ENCODE assay signal across 28 cellular contexts in genomic region chr17:72452286-72453173, GRCh38.
DNase-seq lines count a peak whose midpoint lies in the region; ATAC-seq, FAIRE-seq and TF ChIP-seq lines count a peak whose summit lies in the region.
"Had no signal": no experiment of that assay in that cellular context is flagged by ENCODE, and none has a peak within 500 bp of the region (broad histone marks: within the 10 kb centered on the region; RNA-seq: fewer than 3 reads in every experiment).

No MANE protein-coding gene starts in this region.

- no TSS peak for BruUV-seq in HepG2 (replicated peaks; lab: Mats Ljungman, UMichigan)
- no TSS peak for BruUV-seq in OCI-LY7 (replicated peaks; lab: Mats Ljungman, UMichigan)

- H2AFZ ChIP-seq in HepG2 (ENCODE audit: low read length): no peak overlapping the region
- no peak overlapping the region for H2AFZ ChIP-seq in GM23248
- no peak overlapping the region for H2AFZ ChIP-seq in OCI-LY7 (ENCODE audit: low read length)
- H2AFZ ChIP-seq: PC-9 had no signal

- H3K4me2 ChIP-seq in HepG2 (ENCODE audit: low read depth, low read length) (no peak overlapping the region), GM23248 (ENCODE audit: unreplicated experiment) (no peak overlapping the region), OCI-LY7 (ENCODE audit: low read length) (no peak overlapping the region)
- H3K4me2 ChIP-seq: PC-9 had no signal

- H3K9me3 Mint-ChIP-seq in activated naive CD8-positive, alpha-beta T cell treated with anti-CD3 and anti-CD28 coated beads, Interleukin-2, amount 50 U/mL, for 24 hours: no peaks in the 10 kb centered on the region

- H3K27ac ChIP-seq in HepG2 (ENCODE audit: extremely low read length, insufficient read depth, low read length) (no peak overlapping the region), right lobe of liver (no peak overlapping the region), mucosa of rectum (ENCODE audit: low read depth in 2 of 2, low read length in 2 of 2) (peak overlapping the region; percentile 49), GM23248 (no peak overlapping the region), OCI-LY7 (ENCODE audit: low read depth, low read length, poor library complexity, severe bottlenecking) (no peak overlapping the region)
- H3K27ac ChIP-seq: dorsolateral prefrontal cortex, esophagus muscularis mucosa, heart left ventricle, PC-9, upper lobe of left lung had no signal

- TF ChIP-seq CTCF in HepG2 (CRISPR knock-in tag; IDR thresholded peaks at IDR 0.05): no peak
- TF ChIP-seq CTCF in right lobe of liver (IDR thresholded peaks at IDR 0.05): no peak
- TF ChIP-seq CTCF in OCI-LY7 (conservative IDR thresholded peaks at IDR 0.05; ENCODE audit: low read length): no peak

- no peak overlapping the region for H3K4me3 Mint-ChIP-seq in activated naive CD8-positive, alpha-beta T cell treated with anti-CD3 and anti-CD28 coated beads, Interleukin-2, amount 50 U/mL, for 24 hours
- H3K4me3 Mint-ChIP-seq: CD4-positive, CD25-positive, alpha-beta regulatory T cell; naive thymus-derived CD4-positive, alpha-beta T cell; stimulated activated memory B cell treated with anti-CD40 and anti-IgM and Interleukin-4, amounts not matched to agents 10 μg/mL and 1 μg/mL and 100 μg/mL, for 72 hours had no signal

- peaks cover 73% of the 10 kb centered on the region for H3K4me1 ChIP-seq in HepG2 (ENCODE audit: insufficient read depth, low read length)
- H3K4me1 ChIP-seq in right lobe of liver: no peaks in the 10 kb centered on the region
- peaks cover 3 to 40% of the 10 kb centered on the region in 2 donors for H3K4me1 ChIP-seq in mucosa of rectum (ENCODE audit: control insufficient read depth in 2 of 2, insufficient read depth in 2 of 2, low read length in 2 of 2)
- H3K4me1 ChIP-seq in GM23248 (ENCODE audit: insufficient read depth): peaks cover 12% of the 10 kb centered on the region
- H3K4me1 ChIP-seq in OCI-LY7 (ENCODE audit: insufficient read depth, low read length, poor library complexity, severe bottlenecking): no peaks in the 10 kb centered on the region
- H3K4me1 ChIP-seq: esophagus muscularis mucosa, heart left ventricle, upper lobe of left lung had no signal

- no peaks in the 10 kb centered on the region for H3K36me3 Mint-ChIP-seq in activated naive CD8-positive, alpha-beta T cell treated with anti-CD3 and anti-CD28 coated beads, Interleukin-2, amount 50 U/mL, for 24 hours (ENCODE audit: low read depth)
- H3K36me3 Mint-ChIP-seq: CD4-positive, CD25-positive, alpha-beta regulatory T cell; naive thymus-derived CD4-positive, alpha-beta T cell; stimulated activated memory B cell treated with anti-CD40 and anti-IgM and Interleukin-4, amounts not matched to agents 10 μg/mL and 1 μg/mL and 100 μg/mL, for 72 hours had no signal

- peaks cover 2% of the 10 kb centered on the region for H3K27me3 Mint-ChIP-seq in activated naive CD8-positive, alpha-beta T cell treated with anti-CD3 and anti-CD28 coated beads, Interleukin-2, amount 50 U/mL, for 24 hours

- H3K27ac Mint-ChIP-seq in activated naive CD8-positive, alpha-beta T cell treated with anti-CD3 and anti-CD28 coated beads, Interleukin-2, amount 50 U/mL, for 24 hours: no peak overlapping the region
- H3K27ac Mint-ChIP-seq: CD4-positive, CD25-positive, alpha-beta regulatory T cell; naive thymus-derived CD4-positive, alpha-beta T cell; stimulated activated memory B cell treated with anti-CD40 and anti-IgM and Interleukin-4, amounts not matched to agents 10 μg/mL and 1 μg/mL and 100 μg/mL, for 72 hours had no signal

- CTCF ChIA-PET in HepG2 (lab: Yijun Ruan, JAX; ENCODE audit: low intra/inter-chr PET ratio, low total read pairs): no interaction called here
- CTCF ChIA-PET in OCI-LY7 (lab: Charles Lee; ENCODE audit: unreplicated experiment): no interaction called here

- ATAC-seq in HepG2 (no peak), right lobe of liver (no peak)
- ATAC-seq in activated naive CD8-positive, alpha-beta T cell treated with anti-CD3 and anti-CD28 coated beads, Interleukin-2, amount 50 U/mL, for 24 hours: no peak
- ATAC-seq: heart left ventricle; naive thymus-derived CD4-positive, alpha-beta T cell; Right ventricle myocardium inferior; stimulated activated memory B cell treated with anti-CD40 and anti-IgM and Interleukin-4, amounts not matched to agents 10 μg/mL and 1 μg/mL and 100 μg/mL, for 72 hours had no signal

- H3K9me2 ChIP-seq in GM23248 (ENCODE audit: insufficient read depth) (no peaks in the 10 kb centered on the region), OCI-LY7 (ENCODE audit: insufficient read depth, low read length) (no peaks in the 10 kb centered on the region)

- H3K36me3 ChIP-seq in HepG2 (replicated peaks in 1 of 2; ENCODE audit: control insufficient read depth in 1 of 2, insufficient read depth in 2 of 2, low read length in 2 of 2) (no peaks in the 10 kb centered on the region), right lobe of liver (no peaks in the 10 kb centered on the region), mucosa of rectum (ENCODE audit: control insufficient read depth in 2 of 2, insufficient read depth in 2 of 2, low read length in 2 of 2) (no peaks in the 10 kb centered on the region), GM23248 (ENCODE audit: low read depth) (no peaks in the 10 kb centered on the region), OCI-LY7 (ENCODE audit: insufficient read depth, low read length) (no peaks in the 10 kb centered on the region)
- H3K36me3 ChIP-seq: esophagus muscularis mucosa, heart left ventricle, upper lobe of left lung had no signal

- peaks cover 84% of the 10 kb centered on the region for H3K79me2 ChIP-seq in HepG2 (ENCODE audit: insufficient read depth, low read length)
- H3K79me2 ChIP-seq in GM23248 (ENCODE audit: insufficient read depth): peaks cover 34% of the 10 kb centered on the region
- no peaks in the 10 kb centered on the region for H3K79me2 ChIP-seq in OCI-LY7 (ENCODE audit: insufficient read depth, low read depth, low read length)

- WGBS in HepG2 (ENCODE audit: low lambda C conversion rate): 77% methylated on average over 5 of the region's 5 CpGs
- WGBS in right lobe of liver (ENCODE audit: insufficient coverage, low coverage, low lambda C conversion rate, missing lambda C conversion rate): 44% methylated on average over 5 of the region's 5 CpGs
- WGBS in GM23248 (ENCODE audit: low coverage in 1 of 2, low lambda C conversion rate in 2 of 2, missing lambda C conversion rate in 2 of 2), 2 experiments: 47 to 53% methylated on average over 5 of the region's 5 CpGs

- POLR2A ChIA-PET in HepG2 (lab: Yijun Ruan, JAX) (interaction anchor here (0.8 to 1.6 kb wide), 3 partner anchors 13 to 332 kb away, joined by 3 to 6 read pairs (median 4); partner anchors contain the start of gene SOX9), OCI-LY7 (lab: Charles Lee) (interaction anchor here (0.6 to 0.7 kb wide), 2 partner anchors 69 to 709 kb away, joined by 4 read pairs; no protein-coding TSS in a partner anchor)

- TF ChIP-seq RAD21 in HepG2 (CRISPR knock-in tag; IDR thresholded peaks at IDR 0.05): no peak

- H3K9me3 ChIP-seq in HepG2 (ENCODE audit: low read length) (no peaks in the 10 kb centered on the region), right lobe of liver (no peaks in the 10 kb centered on the region), mucosa of rectum (ENCODE audit: control insufficient read depth in 2 of 2, low read length in 2 of 2) (no peaks in the 10 kb centered on the region), GM23248 (ENCODE audit: low read depth) (no peaks in the 10 kb centered on the region), OCI-LY7 (ENCODE audit: low read length) (no peaks in the 10 kb centered on the region)
- H3K9me3 ChIP-seq: esophagus muscularis mucosa, heart left ventricle, upper lobe of left lung had no signal

- in situ Hi-C loops in HepG2 (cut with HindIII; ENCODE audit: extremely low pct_ligation_motif_present, low pct_unique_long_range_greater_than_20kb) (no loop called here), GM23248 (cut with MboI) (no loop called here)

- no peak for TF ChIP-seq EP300 in HepG2 (IDR thresholded peaks at IDR 0.05; ENCODE audit: low read depth in 2 of 2, low read length in 2 of 2)
- no peak for TF ChIP-seq EP300 in HepG2 (CRISPR knock-in tag; IDR thresholded peaks at IDR 0.05; ENCODE audit: borderline replicate concordance)

- no peaks in the 10 kb centered on the region for H3K27me3 ChIP-seq in HepG2 (ENCODE audit: control insufficient read depth in 1 of 2, insufficient read depth in 2 of 2, low read length in 2 of 2)
- no peaks in the 10 kb centered on the region for H3K27me3 ChIP-seq in right lobe of liver
- no peaks in the 10 kb centered on the region for H3K27me3 ChIP-seq in mucosa of rectum (ENCODE audit: control insufficient read depth in 2 of 2, insufficient read depth in 2 of 2, low read length in 2 of 2)
- no peaks in the 10 kb centered on the region for H3K27me3 ChIP-seq in GM23248 (replicated peaks; ENCODE audit: insufficient read depth)
- H3K27me3 ChIP-seq: esophagus muscularis mucosa, upper lobe of left lung had no signal

- H4K20me1 ChIP-seq in HepG2 (ENCODE audit: insufficient read depth, low read length): no peaks in the 10 kb centered on the region
- H4K20me1 ChIP-seq in GM23248 (ENCODE audit: insufficient read depth): no peaks in the 10 kb centered on the region
- no peaks in the 10 kb centered on the region for H4K20me1 ChIP-seq in OCI-LY7 (ENCODE audit: insufficient read depth, low read length)

- intact Hi-C loops in HepG2 (cut with micrococcal nuclease; ENCODE audit: unreplicated experiment) (no loop called here), right lobe of liver (cut with DNase I) (no loop called here), OCI-LY7 (cut with micrococcal nuclease; ENCODE audit: unreplicated experiment) (no loop called here)

- H3F3A ChIP-seq in GM23248 (ENCODE audit: insufficient read depth): no peaks in the 10 kb centered on the region

- TF ChIP-seq POLR2A in HepG2 (IDR thresholded peaks at IDR 0.05; ENCODE audit: insufficient read depth in 1 of 2, low read depth in 2 of 2, low read length in 2 of 2) (no peak), right lobe of liver (IDR thresholded peaks at IDR 0.05) (no peak)

- H3K9ac ChIP-seq in HepG2 (ENCODE audit: insufficient read depth, low read depth, low read length): no peak overlapping the region
- H3K9ac ChIP-seq in mucosa of rectum (ENCODE audit: low read depth in 1 of 2, low read length in 2 of 2): peak overlapping the region in 1 of 2 donors; percentile 42
- no peak overlapping the region for H3K9ac ChIP-seq in GM23248

- H3K4me3 ChIP-seq in HepG2 (replicated peaks in 1 of 3; ENCODE audit: insufficient read depth in 1 of 3, low read depth in 2 of 3, low read length in 3 of 3): no peak overlapping the region
- H3K4me3 ChIP-seq in right lobe of liver: no peak overlapping the region
- H3K4me3 ChIP-seq in mucosa of rectum (ENCODE audit: low read length in 2 of 2): peak overlapping the region; percentile 12 to 17
- H3K4me3 ChIP-seq in GM23248: no peak overlapping the region
- H3K4me3 ChIP-seq in OCI-LY7 (ENCODE audit: low read depth, low read length, poor library complexity, severe bottlenecking): no peak overlapping the region
- H3K4me3 ChIP-seq: dorsolateral prefrontal cortex, esophagus muscularis mucosa, heart left ventricle, PC-9, upper lobe of left lung had no signal

- no peak for DNase-seq in HepG2 (ENCODE audit: low spot score)
- no peak for DNase-seq in right lobe of liver
- DNase-seq in LoVo (ENCODE audit: low spot score): peak; percentile 59
- no peak for DNase-seq in GM23248
- DNase-seq in SHP77 treated with DMSO at 0.1 percent for 48 hours (lab: John Stamatoyannopoulos, UW): no peak
- DNase-seq in OCI-LY7 (ENCODE audit: low spot score): no peak
- no peak for DNase-seq in activated naive CD8-positive, alpha-beta T cell treated with anti-CD3 and anti-CD28 coated beads, Interleukin-2, amount 50 U/mL, for 24 hours
- DNase-seq: activated CD4-positive, alpha-beta T cell treated with anti-CD3 and anti-CD28 coated beads, Interleukin-2, amount 50 U/mL, for 48 hours; activated CD4-positive, CD25-positive, alpha-beta regulatory T cell treated with anti-CD3 and anti-CD28 coated beads, Interleukin-2, amount 50 U/mL, for 72 hours; activated naive CD4-positive, alpha-beta T cell treated with Interleukin-2 at 50 U/mL for 16 hours; activated T-cell treated with anti-CD3 and anti-CD28 coated beads, Interleukin-2, amount 50 U/mL, for 48 hours; CD4-positive, CD25-positive, alpha-beta regulatory T cell; cerebellar nuclear complex; dorsolateral prefrontal cortex; foreskin fibroblast; heart left ventricle; naive thymus-derived CD4-positive, alpha-beta T cell; NCI-H1417 treated with DMSO at 0.1 percent for 48 hours; NCI-H2029 treated with DMSO at 0.1 percent for 48 hours; NCI-H524 treated with DMSO at 0.1 percent for 48 hours; PC-9; upper lobe of left lung had no signal

- H3K4me1 Mint-ChIP-seq in activated naive CD8-positive, alpha-beta T cell treated with anti-CD3 and anti-CD28 coated beads, Interleukin-2, amount 50 U/mL, for 24 hours: no peaks in the 10 kb centered on the region
- H3K4me1 Mint-ChIP-seq: CD4-positive, CD25-positive, alpha-beta regulatory T cell; naive thymus-derived CD4-positive, alpha-beta T cell; stimulated activated memory B cell treated with anti-CD40 and anti-IgM and Interleukin-4, amounts not matched to agents 10 μg/mL and 1 μg/mL and 100 μg/mL, for 72 hours had no signal

- FAIRE-seq in HepG2 (lab: Jason Lieb, UNC): no peak
- FAIRE-seq: endometrium, keratinocyte had no signal

Comparison
In these comparisons a context has a peak if more than half of its experiments do, and no peak if none do; other contexts are left out.
1. H3K27ac ChIP-seq: peak in mucosa of rectum (2 of 2); none in HepG2 (single experiment), right lobe of liver (0 of 3), GM23248 (single experiment) and OCI-LY7 (single experiment).
2. H3K4me3 ChIP-seq: peak in mucosa of rectum (2 of 2); none in HepG2 (0 of 3), right lobe of liver (0 of 3), GM23248 (single experiment) and OCI-LY7 (single experiment).